Comparison of ENCODE assay signal across 1 cellular context in the genomic region with DNA sequence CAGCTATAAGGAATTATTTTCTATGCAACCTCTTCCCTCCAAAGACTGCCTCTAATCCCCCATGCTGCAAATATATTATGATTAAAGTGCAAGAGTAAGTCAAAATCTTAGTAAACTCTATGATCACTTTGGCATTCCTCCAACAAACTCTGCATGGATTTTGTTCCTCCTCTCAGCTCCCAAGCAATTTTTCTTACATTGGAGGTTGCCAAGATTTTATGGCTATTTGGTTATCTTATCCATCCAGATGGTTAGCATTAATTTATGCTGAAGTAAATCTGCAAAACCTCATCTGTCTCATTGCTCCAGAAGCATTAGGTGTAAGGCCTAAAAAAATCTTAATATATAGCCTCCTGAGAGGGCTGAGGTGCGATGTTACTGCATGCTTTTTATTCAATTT.
TF ChIP-seq lines count a peak whose summit lies in the region.

No MANE protein-coding gene starts in this region.

TF ChIP-seq in IMR-90, 13 proteins besides CTCF, POLR2A, EP300 and RAD21 (continued from another document):
- TF ChIP-seq NFE2L2 (IDR thresholded peaks at IDR 0.05; ENCODE audit: low read depth, low read length) (no peak), SMC3 (IDR thresholded peaks at IDR 0.05; ENCODE audit: low read depth, low read length) (no peak), RFX5 (IDR thresholded peaks at IDR 0.05; ENCODE audit: low read depth, low read length) (no peak), MAFK (IDR thresholded peaks at IDR 0.05; ENCODE audit: low read depth, low read length) (no peak), RCOR1 (IDR thresholded peaks at IDR 0.05; ENCODE audit: insufficient replicate concordance, low read length) (no peak)
